ENCODE assay signal across 7 cellular contexts in the genomic region with DNA sequence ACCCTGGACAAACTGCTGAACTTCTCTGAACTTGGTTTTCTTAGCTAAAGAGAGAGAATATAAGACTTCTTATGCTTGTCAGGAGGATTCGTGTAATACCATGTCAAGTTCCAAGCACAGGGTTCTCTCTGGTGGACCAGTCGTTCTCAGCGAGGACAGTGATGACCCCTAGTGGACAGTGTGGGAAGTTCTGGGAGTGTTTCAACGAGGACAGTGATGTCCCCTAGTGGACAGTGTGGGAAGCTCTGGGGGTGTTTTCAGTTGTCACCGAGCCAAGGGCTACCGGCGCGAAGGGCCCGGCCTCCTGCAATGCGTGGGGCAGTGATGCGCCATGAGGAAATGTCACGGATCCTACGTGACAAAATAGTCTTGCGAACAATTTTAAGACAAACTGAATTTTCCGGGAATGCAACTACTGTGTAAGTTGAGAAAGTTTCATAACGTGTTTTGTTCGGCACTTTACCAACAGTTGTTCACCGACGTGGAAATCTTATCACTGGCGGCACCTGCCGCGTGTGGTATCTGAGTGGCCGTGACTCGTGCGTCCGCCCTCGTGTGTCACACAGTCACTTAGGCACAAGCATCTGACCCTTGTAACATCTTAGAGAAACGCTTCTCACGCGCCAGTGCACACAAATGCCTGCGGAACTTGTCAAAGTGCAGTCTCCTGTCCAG. TPM values are rescaled to one million over a fixed set of nuclear protein-coding genes. Genes with fewer than 3 reads are reported as not detected.
A peak's percentile ranks its signal among the peaks of the same experiment; 100 is the strongest.
DNase-seq lines count a peak whose midpoint lies in the region; ATAC-seq and TF ChIP-seq lines count a peak whose summit lies in the region.

No MANE protein-coding gene starts in this region.

- intact Hi-C loops in adrenal gland (cut with DNase I) (no loop called here), left ventricle myocardium inferior (cut with micrococcal nuclease) (no loop called here)

- no peak overlapping the region for H3K27ac ChIP-seq in adrenal gland
- no peak overlapping the region for H3K27ac ChIP-seq in left ventricle myocardium inferior (replicated peaks)

- H3K9me3 ChIP-seq in adrenal gland (replicated peaks in 1 of 3), result no peaks in the 10 kb centered on the region
- no peaks in the 10 kb centered on the region for H3K9me3 ChIP-seq in left ventricle myocardium inferior (replicated peaks)

- DNase-seq in GM13977 (ENCODE audit: low spot score) (peak; percentile 94), NCI-H1694 (lab: John Stamatoyannopoulos, UW) (peak; percentile 91), T follicular helper cell (ENCODE audit: low read depth) (peak; percentile 84), adrenal gland (peak; percentile 89 to 98 (median 93)), left ventricle myocardium inferior (peak; percentile 77), retinal pigment epithelial cell (ENCODE audit: low read depth) (peak; percentile 66)

- no peaks in the 10 kb centered on the region for H3K27me3 ChIP-seq in adrenal gland
- peaks cover 13% of the 10 kb centered on the region for H3K27me3 ChIP-seq in left ventricle myocardium inferior (ENCODE audit: low read depth)

- H3K4me3 ChIP-seq in adrenal gland (no peak overlapping the region), left ventricle myocardium inferior (no peak overlapping the region), retinal pigment epithelial cell (ENCODE audit: low read length) (no peak overlapping the region)

- TF ChIP-seq CTCF in GM13977 (IDR thresholded peaks at IDR 0.05; ENCODE audit: extremely low read depth, insufficient read depth, missing control alignments), result peak; percentile 100
- peak; percentile 100 for TF ChIP-seq CTCF in adrenal gland (IDR thresholded peaks at IDR 0.05)
- peak; percentile 100 for TF ChIP-seq CTCF in left ventricle myocardium inferior (IDR thresholded peaks at IDR 0.05; ENCODE audit: borderline replicate concordance)
- peak; percentile 100 for TF ChIP-seq CTCF in retinal pigment epithelial cell (conservative IDR thresholded peaks at IDR 0.05; ENCODE audit: low read depth, low read length)

- in situ Hi-C loops in GM13977 (cut with MboI; ENCODE audit: low pct_unique_long_range_greater_than_20kb, low sequenced_read_pairs, unreplicated experiment), result loop anchor here (10.0 kb wide), 1 partner anchor 64 kb away; no protein-coding TSS in a partner anchor

- 20 to 24% (median 22%) methylated on average over 23 to 31 of the region's 31 CpGs for WGBS in adrenal gland, 4 donors

- TF ChIP-seq POLR2A in adrenal gland (IDR thresholded peaks at IDR 0.05), result no peak

- ATAC-seq in HG02884 (IDR thresholded peaks at IDR 0.05; ENCODE audit: unreplicated experiment), result peak; percentile 87

- no peaks in the 10 kb centered on the region for H3K36me3 ChIP-seq in adrenal gland (replicated peaks in 1 of 2)
- no peaks in the 10 kb centered on the region for H3K36me3 ChIP-seq in left ventricle myocardium inferior

- H3K4me1 ChIP-seq in adrenal gland (replicated peaks in 1 of 2), result peaks cover 4 to 14% of the 10 kb centered on the region in 2 donors
- H3K4me1 ChIP-seq in left ventricle myocardium inferior, result peaks cover 5% of the 10 kb centered on the region

RNA-seq across cellular contexts. Expression of a gene that starts 39.3 kb away (rescaled TPM):
- under 1 TPM in 3 of 8 donors, not detected in 5; 0.04 to 0.14 (median 0.04) TPM for total RNA-seq in adrenal gland
- under 1 TPM in 2 of 3 donors, not detected in 1; 0.03 to 0.16 TPM for polyA plus RNA-seq in adrenal gland
- total RNA-seq in left ventricle myocardium inferior, result 0.11 TPM

RNA-seq across cellular contexts. Expression of a gene that starts 57.4 kb away (rescaled TPM):
- total RNA-seq in adrenal gland (10 to 100 TPM in 6 of 8 donors, 1 to 10 TPM in 2; 5.8 to 48.5 (median 24.7) TPM), left ventricle myocardium inferior (33.2 TPM)
- 100 to 1,000 TPM in 1 of 3 donors, 10 to 100 TPM in 1, 1 to 10 TPM in 1; 6.1 to 161 (median 65.4) TPM for polyA plus RNA-seq in adrenal gland
